Comparison of ENCODE assay signal across 8 cellular contexts in genomic region chr19:17605761-17606745, GRCh38. TPM values are rescaled to one million over a fixed set of nuclear protein-coding genes. Genes with fewer than 3 reads are reported as not detected.
DNase-seq lines count a peak whose midpoint lies in the region; ATAC-seq and TF ChIP-seq lines count a peak whose summit lies in the region.

No MANE protein-coding gene starts in this region.

- no peaks in the 10 kb centered on the region for H3K9me3 ChIP-seq in CD4-positive, alpha-beta memory T cell (ENCODE audit: control insufficient read depth in 1 of 2, low read length in 2 of 2)
- no peaks in the 10 kb centered on the region for H3K9me3 ChIP-seq in HUES48 (ENCODE audit: control insufficient read depth, insufficient read depth, low read length)
- no peaks in the 10 kb centered on the region for H3K9me3 ChIP-seq in SK-N-SH
- no peaks in the 10 kb centered on the region for H3K9me3 ChIP-seq in heart left ventricle
- no peaks in the 10 kb centered on the region for H3K9me3 ChIP-seq in upper lobe of right lung

- peak; percentile 24 for ATAC-seq in GM19468 (IDR thresholded peaks at IDR 0.05; ENCODE audit: extremely low read depth, unreplicated experiment)
- ATAC-seq in heart left ventricle, result peak in 3 of 4 donors; percentile 71 to 86 (median 82)
- ATAC-seq in upper lobe of right lung, result peak; percentile 89

- H3K27ac ChIP-seq in CD4-positive, alpha-beta memory T cell (ENCODE audit: low read depth, low read length), result peak overlapping the region; percentile 17
- H3K27ac ChIP-seq in HUES48 (ENCODE audit: low read depth, low read length) (peak overlapping the region; percentile 95), SK-N-SH (ENCODE audit: low read depth in 2 of 2, low read length in 1 of 2) (peak overlapping the region; percentile 39 to 90; a peak in 2 of 4 replicates), heart left ventricle (peak overlapping the region in 2 of 12 donors; percentile 5 to 9), upper lobe of right lung (peak overlapping the region; percentile 18)

- H3K9me3 Mint-ChIP-seq in CD4-positive, alpha-beta memory T cell, result peaks cover 0 to 3% (median 0%) of the 10 kb centered on the region in 8 donors
- no peaks in the 10 kb centered on the region for H3K9me3 Mint-ChIP-seq in activated naive CD4-positive, alpha-beta T cell treated with anti-CD3 and anti-CD28 coated beads, Interleukin-2, amount 50 U/mL, for 24 hours

- no peak for TF ChIP-seq POLR2A in heart left ventricle (IDR thresholded peaks at IDR 0.05)

- TF ChIP-seq CTCF in SK-N-SH (IDR thresholded peaks at IDR 0.05), result peak; percentile 61
- TF ChIP-seq CTCF in heart left ventricle (IDR thresholded peaks at IDR 0.05), result peak; percentile 41 to 71 (median 54)
- peak; percentile 66 for TF ChIP-seq CTCF in upper lobe of right lung (IDR thresholded peaks at IDR 0.05)

- H3K4me2 ChIP-seq in SK-N-SH, result peak overlapping the region; percentile 93

- intact Hi-C loops in CD4-positive, alpha-beta memory T cell (cut with micrococcal nuclease), result loop anchor here (1.0 kb wide), 2 partner anchors 51 to 249 kb away; partner anchors contain the start of gene COLGALT1
- intact Hi-C loops in heart left ventricle (cut with DNase I), result loop anchor here in 5 of 10 donors (5.0 to 10.0 kb wide), 4 partner anchors 159 to 179 kb away; no protein-coding TSS in a partner anchor
- intact Hi-C loops in posterior vena cava (cut with DNase I), result no loop called here
- intact Hi-C loops in upper lobe of right lung (cut with DNase I), result no loop called here

- POLR2A ChIA-PET in CD4-positive, alpha-beta memory T cell (lab: Charles Lee; ENCODE audit: partially characterized antibody), result interaction anchor here (0.7 to 1.6 kb wide), 5 partner anchors 17 to 325 kb away, joined by 3 to 6 read pairs (median 4); partner anchors contain the start of genes MVB12A and RPL18A
- POLR2A ChIA-PET in SK-N-SH (lab: Yijun Ruan, JAX), result interaction anchor here (0.5 to 1.1 kb wide), 7 partner anchors 94 to 253 kb away, joined by 3 to 6 read pairs (median 3); partner anchors contain the start of genes MAP1S and PGLS

- no peak for TF ChIP-seq EP300 in SK-N-SH (IDR thresholded peaks at IDR 0.05; ENCODE audit: borderline replicate concordance in 1 of 2, low read depth in 1 of 2, low read length in 1 of 2)

- peak overlapping the region; percentile 72 to 84 (median 81) for H3K4me3 Mint-ChIP-seq in CD4-positive, alpha-beta memory T cell
- H3K4me3 Mint-ChIP-seq in activated naive CD4-positive, alpha-beta T cell treated with anti-CD3 and anti-CD28 coated beads, Interleukin-2, amount 50 U/mL, for 24 hours, result peak overlapping the region; percentile 67

- no peaks in the 10 kb centered on the region for H3K36me3 ChIP-seq in CD4-positive, alpha-beta memory T cell (ENCODE audit: insufficient read depth, low read length)
- H3K36me3 ChIP-seq in HUES48 (ENCODE audit: control insufficient read depth, insufficient read depth, low read length) (peaks cover 6% of the 10 kb centered on the region), SK-N-SH (replicated peaks in 1 of 2; ENCODE audit: control insufficient read depth in 1 of 2, insufficient read depth in 2 of 2, low read length in 1 of 2) (no peaks in the 10 kb centered on the region), heart left ventricle (no peaks in the 10 kb centered on the region), upper lobe of right lung (no peaks in the 10 kb centered on the region)

- 3% methylated on average over 21 of the region's 94 CpGs for WGBS in SK-N-SH (ENCODE audit: low lambda C conversion rate)
- 1 to 5% (median 4%) methylated on average over 44 to 94 of the region's 94 CpGs for WGBS in heart left ventricle, 4 donors

- H4K20me1 ChIP-seq in SK-N-SH (ENCODE audit: insufficient read depth), result no peaks in the 10 kb centered on the region

- peak; percentile 82 to 93 (median 87) for DNase-seq in CD4-positive, alpha-beta memory T cell
- DNase-seq in SK-N-SH, result peak; percentile 98
- peak; percentile 48 to 87 (median 73) for DNase-seq in heart left ventricle
- peak; percentile 93 for DNase-seq in posterior vena cava (ENCODE audit: low spot score)
- DNase-seq in upper lobe of right lung, result peak; percentile 92

- H3K4me1 ChIP-seq in CD4-positive, alpha-beta memory T cell (ENCODE audit: insufficient read depth, low read length), result peaks cover 13% of the 10 kb centered on the region
- H3K4me1 ChIP-seq in HUES48 (ENCODE audit: control insufficient read depth, insufficient read depth, low read length) (no peaks in the 10 kb centered on the region), SK-N-SH (ENCODE audit: control insufficient read depth in 1 of 2, insufficient read depth in 2 of 2, low read depth in 1 of 2, low read length in 1 of 2) (peaks cover 0 to 14% of the 10 kb centered on the region in 2 experiments; a peak in 1 of 4 replicates), heart left ventricle (peaks cover 0 to 14% (median 7%) of the 10 kb centered on the region in 12 donors), upper lobe of right lung (peaks cover 12% of the 10 kb centered on the region)

- peaks cover 8% of the 10 kb centered on the region for H3K27me3 ChIP-seq in CD4-positive, alpha-beta memory T cell (ENCODE audit: insufficient read depth, low read length)
- H3K27me3 ChIP-seq in HUES48 (ENCODE audit: control insufficient read depth, insufficient read depth, low read length) (no peaks in the 10 kb centered on the region), SK-N-SH (ENCODE audit: insufficient read depth) (peaks cover 26% of the 10 kb centered on the region; the same call in 1 of the 2 replicates), heart left ventricle (peaks cover 0 to 37% (median 7%) of the 10 kb centered on the region in 9 donors), upper lobe of right lung (peaks cover 14% of the 10 kb centered on the region)

- TF ChIP-seq RAD21 in SK-N-SH (IDR thresholded peaks at IDR 0.05; ENCODE audit: low read length), result peak; percentile 31

- peak overlapping the region; percentile 79; the same call in 1 of the 2 replicates for H2AFZ ChIP-seq in SK-N-SH (ENCODE audit: low read depth)

- no peaks in the 10 kb centered on the region for H3K79me2 ChIP-seq in SK-N-SH (ENCODE audit: insufficient read depth)

- H3K36me3 Mint-ChIP-seq in CD4-positive, alpha-beta memory T cell, result no peaks in the 10 kb centered on the region
- H3K36me3 Mint-ChIP-seq in activated naive CD4-positive, alpha-beta T cell treated with anti-CD3 and anti-CD28 coated beads, Interleukin-2, amount 50 U/mL, for 24 hours, result no peaks in the 10 kb centered on the region

- peak overlapping the region; percentile 17 to 54 for H3K4me3 ChIP-seq in CD4-positive, alpha-beta memory T cell (ENCODE audit: low read length in 2 of 2)
- H3K4me3 ChIP-seq in HUES48 (ENCODE audit: low read depth, low read length) (peak overlapping the region; percentile 59), SK-N-SH (ENCODE audit: low read depth in 2 of 2, low read length in 1 of 2) (peak overlapping the region; percentile 50 to 65), heart left ventricle (peak overlapping the region; percentile 7 to 53 (median 43)), upper lobe of right lung (peak overlapping the region; percentile 47)

- H3K27ac Mint-ChIP-seq in CD4-positive, alpha-beta memory T cell, result peak overlapping the region; percentile 72 to 91 (median 82)
- H3K27ac Mint-ChIP-seq in activated naive CD4-positive, alpha-beta T cell treated with anti-CD3 and anti-CD28 coated beads, Interleukin-2, amount 50 U/mL, for 24 hours, result peak overlapping the region; percentile 35

- H3F3A ChIP-seq in SK-N-SH (replicated peaks; ENCODE audit: insufficient read depth), result no peaks in the 10 kb centered on the region

- H3K9me2 ChIP-seq in SK-N-SH, result no peaks in the 10 kb centered on the region

- peaks cover 25 to 35% of the 10 kb centered on the region in 2 donors for H3K27me3 Mint-ChIP-seq in CD4-positive, alpha-beta memory T cell
- peaks cover 22% of the 10 kb centered on the region for H3K27me3 Mint-ChIP-seq in activated naive CD4-positive, alpha-beta T cell treated with anti-CD3 and anti-CD28 coated beads, Interleukin-2, amount 50 U/mL, for 24 hours

- H3K9ac ChIP-seq in HUES48 (ENCODE audit: low read depth, low read length) (peak overlapping the region; percentile 81; the same call in 1 of the 2 replicates), SK-N-SH (peak overlapping the region; percentile 53; the same call in 1 of the 2 replicates)

- CTCF ChIA-PET in CD4-positive, alpha-beta memory T cell (lab: Charles Lee; ENCODE audit: partially characterized antibody), result interaction anchor here (0.5 to 2.2 kb wide), 18 partner anchors 8 to 333 kb away, joined by 3 to 11 read pairs (median 3); partner anchors contain the start of genes CCDC124 and RPL18A
- CTCF ChIA-PET in SK-N-SH (lab: Yijun Ruan, JAX), result interaction anchor here (0.6 to 2.7 kb wide), 33 partner anchors 9 to 253 kb away, joined by 3 to 17 read pairs (median 4); partner anchors contain the start of genes MAP1S, NXNL1, SLC27A1 and TMEM221

- peaks cover 7 to 11% (median 9%) of the 10 kb centered on the region in 4 donors for H3K4me1 Mint-ChIP-seq in CD4-positive, alpha-beta memory T cell
- peaks cover 8% of the 10 kb centered on the region for H3K4me1 Mint-ChIP-seq in activated naive CD4-positive, alpha-beta T cell treated with anti-CD3 and anti-CD28 coated beads, Interleukin-2, amount 50 U/mL, for 24 hours

TF ChIP-seq in SK-N-SH, 30 proteins besides CTCF, POLR2A, EP300 and RAD21:
- TF ChIP-seq MAX (IDR thresholded peaks at IDR 0.05; ENCODE audit: low read depth) (peak; percentile 98), MXI1 (IDR thresholded peaks at IDR 0.05; ENCODE audit: low read depth, low read length) (peak; percentile 71), FOXJ3 (CRISPR knock-in tag; IDR thresholded peaks at IDR 0.05) (no peak), POLR2AphosphoS5 (IDR thresholded peaks at IDR 0.05; ENCODE audit: low read depth, low read length) (no peak), NRF1 (IDR thresholded peaks at IDR 0.05; ENCODE audit: low read depth, low read length) (peak; percentile 85)

RNA-seq across cellular contexts. Expression of gene COLGALT1, which starts 50.6 kb away (rescaled TPM):
- 10 to 100 TPM; 68.3 to 74.7 TPM for total RNA-seq in CD4-positive, alpha-beta memory T cell
- 10 to 100 TPM; 14.1 to 24.9 TPM for polyA plus RNA-seq in CD4-positive, alpha-beta memory T cell
- 75.9 and 83.8 TPM in 2 replicates for polyA plus RNA-seq in SK-N-SH (2012; rRNA removed)
- polyA plus RNA-seq in SK-N-SH (2012; cell fraction: cytosol; rRNA removed), result 37.6 and 48.9 TPM in 2 replicates
- polyA plus RNA-seq in SK-N-SH (2012; cell fraction: nucleus; rRNA removed), result 80.5 and 108 TPM in 2 replicates
- total RNA-seq in heart left ventricle, result 100 to 1,000 TPM in 1 of 9 donors, 10 to 100 TPM in 8; 23.7 to 117 (median 32.6) TPM
- polyA plus RNA-seq in heart left ventricle, result 10 to 100 TPM; 16.1 to 49.8 TPM
- total RNA-seq in posterior vena cava, result 10 to 100 TPM; 69.1 to 86.7 TPM
- 104 TPM for total RNA-seq in upper lobe of right lung

Comparison
In these comparisons a context has a peak if more than half of its experiments do, and no peak if none do; other contexts are left out.
1. ATAC-seq: peak in every context shown above with its lines; median percentile 89 in upper lobe of right lung; 82 in heart left ventricle; 24 in GM19468.